In genomic region chr3:32278714-32279113, GRCh38 we compare ENCODE assay signal across 19 cellular contexts. TPM values are rescaled to one million over a fixed set of nuclear protein-coding genes. Genes with fewer than 3 reads are reported as not detected.
DNase-seq lines count a peak whose midpoint lies in the region; ATAC-seq and TF ChIP-seq lines count a peak whose summit lies in the region.
"Had no signal": no experiment of that assay in that cellular context is flagged by ENCODE, and none has a peak within 500 bp of the region (broad histone marks: within the 10 kb centered on the region; RNA-seq: fewer than 3 reads in every experiment).

No MANE protein-coding gene starts in this region.

- no peak overlapping the region for H3K9ac ChIP-seq in IMR-90 (ENCODE audit: low read depth, low read length)

- POLR2A ChIA-PET in IMR-90 (lab: Charles Lee; ENCODE audit: unreplicated experiment): no interaction called here

- no peak for TF ChIP-seq POLR2A in IMR-90 (IDR thresholded peaks at IDR 0.05; ENCODE audit: low read depth, low read length)

- no peak overlapping the region for H4K8ac ChIP-seq in IMR-90 (ENCODE audit: low read depth in 2 of 2, low read length in 2 of 2)

- TF ChIP-seq RAD21 in IMR-90 (IDR thresholded peaks at IDR 0.05; ENCODE audit: low read length): no peak

- no peak overlapping the region for H3K4ac ChIP-seq in IMR-90 (ENCODE audit: low read depth, low read length)

- H3K4me3 ChIP-seq in IMR-90 (ENCODE audit: insufficient read depth, low read depth, low read length) (no peak overlapping the region), choroid plexus epithelial cell (ENCODE audit: low read depth, low read length) (no peak overlapping the region), left lung (no peak overlapping the region)
- H3K4me3 ChIP-seq: adrenal gland, PC-9, uterus had no signal

- H4K5ac ChIP-seq in IMR-90 (ENCODE audit: low read depth, low read length): no peak overlapping the region

- H2BK15ac ChIP-seq in IMR-90 (ENCODE audit: low read depth, low read length): no peak overlapping the region

- H3K4me2 ChIP-seq in IMR-90 (ENCODE audit: low read depth, low read length): no peak overlapping the region
- H3K4me2 ChIP-seq: PC-9 had no signal

- peak; percentile 9 for DNase-seq in Ammon's horn (ENCODE audit: low spot score)
- peak; percentile 4 for DNase-seq in IMR-90
- DNase-seq in choroid plexus epithelial cell (ENCODE audit: low read depth): peak; percentile 77
- DNase-seq in left lung: no peak
- DNase-seq in midbrain (lab: John Stamatoyannopoulos, UW): no peak
- DNase-seq in NOMO-1 treated with DMSO at 0.1 percent for 48 hours (lab: John Stamatoyannopoulos, UW; ENCODE audit: unreplicated experiment): no peak
- DNase-seq: activated CD4-positive, CD25-positive, alpha-beta regulatory T cell; COR-L47; GOT3; left ventricle myocardium superior; NCI-H2029 treated with DMSO at 0.1 percent for 48 hours; NCI-H526 treated with DMSO at 0.1 percent for 48 hours; occipital lobe; PC-9; right cardiac atrium; uterus had no signal

- no peak overlapping the region for H4K91ac ChIP-seq in IMR-90 (ENCODE audit: insufficient read depth, low read depth, low read length)

- intact Hi-C loops in IMR-90 (cut with micrococcal nuclease) (no loop called here), left lung (cut with DNase I) (no loop called here)

- no peak overlapping the region for H3K23ac ChIP-seq in IMR-90 (ENCODE audit: low read depth, low read length)

- no peak overlapping the region for H2AK5ac ChIP-seq in IMR-90 (ENCODE audit: low read depth, low read length)

- H3K9me1 ChIP-seq in IMR-90 (ENCODE audit: insufficient read depth, low read length): no peaks in the 10 kb centered on the region

- H3K36me3 ChIP-seq in IMR-90 (ENCODE audit: control insufficient read depth, insufficient read depth, low read length) (no peaks in the 10 kb centered on the region), left lung (no peaks in the 10 kb centered on the region)
- H3K36me3 ChIP-seq: adrenal gland, uterus had no signal

- H3K9me3 ChIP-seq in IMR-90 (ENCODE audit: control insufficient read depth, insufficient read depth, low read length) (no peaks in the 10 kb centered on the region), left lung (no peaks in the 10 kb centered on the region)
- H3K9me3 ChIP-seq: adrenal gland, uterus had no signal

- no peak overlapping the region for H3K14ac ChIP-seq in IMR-90 (replicated peaks; ENCODE audit: low read depth, low read length)

- H3K4me1 ChIP-seq in IMR-90 (ENCODE audit: control insufficient read depth, insufficient read depth, low read length): peaks cover 3% of the 10 kb centered on the region; the same call in 1 of the 2 replicates
- peaks cover 5 to 17% of the 10 kb centered on the region in 2 donors for H3K4me1 ChIP-seq in left lung
- H3K4me1 ChIP-seq: uterus had no signal

- CTCF ChIA-PET in IMR-90 (lab: Yijun Ruan, JAX): no interaction called here

- in situ Hi-C loops in IMR-90 (cut with MboI; ENCODE audit: low sequenced_read_pairs): loop anchor here (25.0 kb wide), 1 partner anchor 384 kb away; no protein-coding TSS in a partner anchor

- no peak overlapping the region for H2BK20ac ChIP-seq in IMR-90 (ENCODE audit: low read depth, low read length)

- no peak overlapping the region for H2AK9ac ChIP-seq in IMR-90 (replicated peaks; ENCODE audit: low read depth, low read length, poor library complexity)

- peaks cover 15% of the 10 kb centered on the region for H3K27me3 ChIP-seq in IMR-90 (ENCODE audit: control insufficient read depth, insufficient read depth, low read length)
- H3K27me3 ChIP-seq in left lung: no peaks in the 10 kb centered on the region
- H3K27me3 ChIP-seq: adrenal gland, uterus had no signal

- no peaks in the 10 kb centered on the region for H4K20me1 ChIP-seq in IMR-90 (ENCODE audit: insufficient read depth, low read length)

- WGBS in IMR-90 (ENCODE audit: extremely low coverage in 2 of 2, insufficient read length in 1 of 2), 2 experiments: no CpG with 5 or more reads among the region's 2 CpGs

- H3K18ac ChIP-seq in IMR-90 (ENCODE audit: low read depth, low read length): no peak overlapping the region

- dilution Hi-C loops in IMR-90 (cut with HindIII; ENCODE audit: low sequenced_read_pairs, unreplicated experiment): no loop called here

- no peak overlapping the region for H2BK5ac ChIP-seq in IMR-90 (ENCODE audit: low read depth, low read length, poor library complexity, severe bottlenecking)

- no peak overlapping the region for H2AFZ ChIP-seq in IMR-90 (replicated peaks; ENCODE audit: low read length, poor library complexity)
- H2AFZ ChIP-seq: PC-9 had no signal

- H2BK120ac ChIP-seq in IMR-90 (ENCODE audit: low read depth, low read length): no peak overlapping the region

- ATAC-seq in IMR-90 (ENCODE audit: low read depth) (no peak), left lung (peak; percentile 26), GM18868 (IDR thresholded peaks at IDR 0.05; ENCODE audit: unreplicated experiment) (no peak), HG03354 (IDR thresholded peaks at IDR 0.05; ENCODE audit: poor library complexity, severe bottlenecking, unreplicated experiment) (no peak)
- ATAC-seq: left ventricle myocardium superior, right cardiac atrium had no signal

- H3K56ac ChIP-seq in IMR-90 (ENCODE audit: extremely low read depth, insufficient read depth, low read length): no peak overlapping the region

- TF ChIP-seq CTCF in IMR-90 (conservative IDR thresholded peaks at IDR 0.05; ENCODE audit: low read depth, low read length): no peak
- no peak for TF ChIP-seq CTCF in choroid plexus epithelial cell (conservative IDR thresholded peaks at IDR 0.05; ENCODE audit: low read depth, low read length)
- TF ChIP-seq CTCF in left lung (IDR thresholded peaks at IDR 0.05): no peak

- BruUV-seq in IMR-90 (replicated peaks; lab: Mats Ljungman, UMichigan): no TSS peak

- H3K27ac ChIP-seq in IMR-90 (ENCODE audit: insufficient read depth, low read length) (no peak overlapping the region), left lung (no peak overlapping the region)
- H3K27ac ChIP-seq: adrenal gland, PC-9, uterus had no signal

- no peaks in the 10 kb centered on the region for H3K79me1 ChIP-seq in IMR-90 (ENCODE audit: low read depth in 1 of 2, low read length in 2 of 2)

TF ChIP-seq in IMR-90, 13 proteins besides CTCF, POLR2A, EP300 and RAD21:
- TF ChIP-seq CEBPB (IDR thresholded peaks at IDR 0.05; ENCODE audit: low read depth, low read length) (no peak), RCOR1 (IDR thresholded peaks at IDR 0.05; ENCODE audit: insufficient replicate concordance, low read length) (no peak), ELK1 (IDR thresholded peaks at IDR 0.05; ENCODE audit: borderline replicate concordance, low read depth, low read length) (no peak), FOS (IDR thresholded peaks at IDR 0.05; ENCODE audit: low read depth, low read length) (no peak), MXI1 (IDR thresholded peaks at IDR 0.05; ENCODE audit: borderline replicate concordance, low read depth, low read length) (no peak), MAFK (IDR thresholded peaks at IDR 0.05; ENCODE audit: low read depth, low read length) (no peak), RFX5 (IDR thresholded peaks at IDR 0.05; ENCODE audit: low read depth, low read length) (no peak), BHLHE40 (IDR thresholded peaks at IDR 0.05; ENCODE audit: low read depth, low read length) (no peak), USF2 (IDR thresholded peaks at IDR 0.05; ENCODE audit: low read depth, low read length) (no peak), MAZ (IDR thresholded peaks at IDR 0.05; ENCODE audit: borderline replicate concordance, low read depth, low read length) (no peak), NFE2L2 (IDR thresholded peaks at IDR 0.05; ENCODE audit: low read depth, low read length) (no peak)

RNA-seq across cellular contexts. Expression of gene CMTM8, which starts 40.2 kb away (rescaled TPM):
- total RNA-seq in IMR-90 (2012; rRNA removed) (not detected in 2 replicates), left lung (10 to 100 TPM; 17.0 to 20.0 TPM)
- 0.15 and 0.20 TPM in 2 replicates for polyA plus RNA-seq in IMR-90 (2012; rRNA removed)
- polyA plus RNA-seq in IMR-90 (2012; cell fraction: cytosol; rRNA removed): 0.23 TPM in 1 of 2 replicates, not detected in the other
- polyA plus RNA-seq in IMR-90 (2012; cell fraction: nucleus; rRNA removed; ENCODE audit: low replicate concordance): 0.10 TPM in 1 of 2 replicates, not detected in the other

Comparison
In these comparisons a context has a peak if more than half of its experiments do, and no peak if none do; other contexts are left out.
1. DNase-seq: peak in Ammon's horn (single experiment), IMR-90 (single experiment) and choroid plexus epithelial cell (single experiment); none in left lung (0 of 2), midbrain (single experiment) and NOMO-1 treated with DMSO at 0.1 percent for 48 hours (single experiment).
2. RNA of gene CMTM8, which starts 40.2 kb away (total RNA-seq): 17.0 to 20.0 TPM in left lung; not detected in IMR-90; every median in the first group is over 10 times any median in the second.